Comparison of ENCODE assay signal across 1 cellular context in the genomic region with DNA sequence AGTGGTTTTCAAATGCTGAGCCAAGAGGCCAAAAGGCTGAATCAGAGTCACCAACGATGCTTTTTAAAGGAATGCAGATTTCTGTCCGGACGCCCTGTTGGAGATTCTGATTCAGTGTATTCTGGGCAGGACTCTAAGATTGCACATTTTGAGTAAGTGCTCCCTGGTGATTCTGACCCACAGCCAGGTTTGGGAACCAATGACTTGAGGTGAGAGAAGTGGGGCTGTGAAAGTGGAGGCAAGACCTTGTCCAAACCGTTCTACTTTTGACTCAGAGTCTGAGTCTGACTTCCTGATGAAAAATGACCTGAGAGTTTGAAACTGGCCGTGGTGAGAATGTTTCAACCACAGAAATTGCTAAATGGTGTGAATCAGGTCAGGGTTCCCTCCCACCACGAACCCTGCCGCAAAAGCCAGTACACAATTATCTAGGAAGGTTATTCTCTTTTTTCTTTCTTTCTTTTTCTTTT.
TF ChIP-seq lines count a peak whose summit lies in the region.

No MANE protein-coding gene starts in this region.

TF ChIP-seq in WTC11, 78 proteins besides CTCF, POLR2A, EP300 and RAD21 (continued from another document):
- TF ChIP-seq, protein P1, sequence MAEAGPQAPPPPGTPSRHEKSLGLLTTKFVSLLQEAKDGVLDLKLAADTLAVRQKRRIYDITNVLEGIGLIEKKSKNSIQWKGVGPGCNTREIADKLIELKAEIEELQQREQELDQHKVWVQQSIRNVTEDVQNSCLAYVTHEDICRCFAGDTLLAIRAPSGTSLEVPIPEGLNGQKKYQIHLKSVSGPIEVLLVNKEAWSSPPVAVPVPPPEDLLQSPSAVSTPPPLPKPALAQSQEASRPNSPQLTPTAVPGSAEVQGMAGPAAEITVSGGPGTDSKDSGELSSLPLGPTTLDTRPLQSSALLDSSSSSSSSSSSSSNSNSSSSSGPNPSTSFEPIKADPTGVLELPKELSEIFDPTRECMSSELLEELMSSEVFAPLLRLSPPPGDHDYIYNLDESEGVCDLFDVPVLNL (CRISPR knock-in tag; IDR thresholded peaks at IDR 0.05; ENCODE audit: borderline replicate concordance, low read depth), result no peak
- TF ChIP-seq GRHL2 (CRISPR knock-in tag; IDR thresholded peaks at IDR 0.05; ENCODE audit: insufficient replicate concordance, severe bottlenecking), result no peak
- no peak for TF ChIP-seq ZNF317 (CRISPR knock-in tag; IDR thresholded peaks at IDR 0.05; ENCODE audit: borderline replicate concordance, low read depth)
